In genomic region chr1:45803299-45803780, GRCh38 we compare ENCODE assay signal across 1 cellular context.
TF ChIP-seq lines count a peak whose summit lies in the region.

Gene MAST2 (plus strand): TSS chr1:45803612. CDS start chr1:45803896, 284 bp downstream.

TF ChIP-seq in K562, 482 proteins besides CTCF, POLR2A, EP300 and RAD21 (continued from another document and continues in another):
- TF ChIP-seq, protein P1, sequence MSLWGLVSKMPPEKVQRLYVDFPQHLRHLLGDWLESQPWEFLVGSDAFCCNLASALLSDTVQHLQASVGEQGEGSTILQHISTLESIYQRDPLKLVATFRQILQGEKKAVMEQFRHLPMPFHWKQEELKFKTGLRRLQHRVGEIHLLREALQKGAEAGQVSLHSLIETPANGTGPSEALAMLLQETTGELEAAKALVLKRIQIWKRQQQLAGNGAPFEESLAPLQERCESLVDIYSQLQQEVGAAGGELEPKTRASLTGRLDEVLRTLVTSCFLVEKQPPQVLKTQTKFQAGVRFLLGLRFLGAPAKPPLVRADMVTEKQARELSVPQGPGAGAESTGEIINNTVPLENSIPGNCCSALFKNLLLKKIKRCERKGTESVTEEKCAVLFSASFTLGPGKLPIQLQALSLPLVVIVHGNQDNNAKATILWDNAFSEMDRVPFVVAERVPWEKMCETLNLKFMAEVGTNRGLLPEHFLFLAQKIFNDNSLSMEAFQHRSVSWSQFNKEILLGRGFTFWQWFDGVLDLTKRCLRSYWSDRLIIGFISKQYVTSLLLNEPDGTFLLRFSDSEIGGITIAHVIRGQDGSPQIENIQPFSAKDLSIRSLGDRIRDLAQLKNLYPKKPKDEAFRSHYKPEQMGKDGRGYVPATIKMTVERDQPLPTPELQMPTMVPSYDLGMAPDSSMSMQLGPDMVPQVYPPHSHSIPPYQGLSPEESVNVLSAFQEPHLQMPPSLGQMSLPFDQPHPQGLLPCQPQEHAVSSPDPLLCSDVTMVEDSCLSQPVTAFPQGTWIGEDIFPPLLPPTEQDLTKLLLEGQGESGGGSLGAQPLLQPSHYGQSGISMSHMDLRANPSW (CRISPR knock-in tag; IDR thresholded peaks at IDR 0.05), result no peak
- TF ChIP-seq, protein P2, sequence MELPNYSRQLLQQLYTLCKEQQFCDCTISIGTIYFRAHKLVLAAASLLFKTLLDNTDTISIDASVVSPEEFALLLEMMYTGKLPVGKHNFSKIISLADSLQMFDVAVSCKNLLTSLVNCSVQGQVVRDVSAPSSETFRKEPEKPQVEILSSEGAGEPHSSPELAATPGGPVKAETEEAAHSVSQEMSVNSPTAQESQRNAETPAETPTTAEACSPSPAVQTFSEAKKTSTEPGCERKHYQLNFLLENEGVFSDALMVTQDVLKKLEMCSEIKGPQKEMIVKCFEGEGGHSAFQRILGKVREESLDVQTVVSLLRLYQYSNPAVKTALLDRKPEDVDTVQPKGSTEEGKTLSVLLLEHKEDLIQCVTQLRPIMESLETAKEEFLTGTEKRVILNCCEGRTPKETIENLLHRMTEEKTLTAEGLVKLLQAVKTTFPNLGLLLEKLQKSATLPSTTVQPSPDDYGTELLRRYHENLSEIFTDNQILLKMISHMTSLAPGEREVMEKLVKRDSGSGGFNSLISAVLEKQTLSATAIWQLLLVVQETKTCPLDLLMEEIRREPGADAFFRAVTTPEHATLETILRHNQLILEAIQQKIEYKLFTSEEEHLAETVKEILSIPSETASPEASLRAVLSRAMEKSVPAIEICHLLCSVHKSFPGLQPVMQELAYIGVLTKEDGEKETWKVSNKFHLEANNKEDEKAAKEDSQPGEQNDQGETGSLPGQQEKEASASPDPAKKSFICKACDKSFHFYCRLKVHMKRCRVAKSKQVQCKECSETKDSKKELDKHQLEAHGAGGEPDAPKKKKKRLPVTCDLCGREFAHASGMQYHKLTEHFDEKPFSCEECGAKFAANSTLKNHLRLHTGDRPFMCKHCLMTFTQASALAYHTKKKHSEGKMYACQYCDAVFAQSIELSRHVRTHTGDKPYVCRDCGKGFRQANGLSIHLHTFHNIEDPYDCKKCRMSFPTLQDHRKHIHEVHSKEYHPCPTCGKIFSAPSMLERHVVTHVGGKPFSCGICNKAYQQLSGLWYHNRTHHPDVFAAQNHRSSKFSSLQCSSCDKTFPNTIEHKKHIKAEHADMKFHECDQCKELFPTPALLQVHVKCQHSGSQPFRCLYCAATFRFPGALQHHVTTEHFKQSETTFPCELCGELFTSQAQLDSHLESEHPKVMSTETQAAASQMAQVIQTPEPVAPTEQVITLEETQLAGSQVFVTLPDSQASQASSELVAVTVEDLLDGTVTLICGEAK (IDR thresholded peaks at IDR 0.05), result peak; percentile 37; the same call in 1 of the 2 replicates
- TF ChIP-seq, protein P2 (CRISPR knock-in tag; IDR thresholded peaks at IDR 0.05), result no peak
- TF ChIP-seq ZKSCAN3 (CRISPR knock-in tag; IDR thresholded peaks at IDR 0.05) (no peak), MTA2 (IDR thresholded peaks at IDR 0.05; ENCODE audit: low read depth) (no peak), SREBF2 (CRISPR knock-in tag; IDR thresholded peaks at IDR 0.05) (no peak), CEBPG (CRISPR knock-in tag; IDR thresholded peaks at IDR 0.05) (no peak), CEBPG (tag; conservative IDR thresholded peaks at IDR 0.05 in 1 of 2, IDR thresholded peaks at IDR 0.05 in 1 of 2) (no peak), XRCC5 (IDR thresholded peaks at IDR 0.05; ENCODE audit: low read depth, low read length) (no peak), ZBTB2 (IDR thresholded peaks at IDR 0.05) (no peak), TFE3 (CRISPR knock-in tag; IDR thresholded peaks at IDR 0.05) (no peak), ZNF212 (CRISPR knock-in tag; IDR thresholded peaks at IDR 0.05) (no peak), HNRNPH1 (optimal IDR thresholded peaks at IDR 0.05; ENCODE audit: low read depth, low read length) (no peak), DMBX1 (CRISPR knock-in tag; IDR thresholded peaks at IDR 0.05; ENCODE audit: borderline replicate concordance) (peak; percentile 66; the same call in 1 of the 2 replicates), SNIP1 (IDR thresholded peaks at IDR 0.05; ENCODE audit: low read depth) (no peak), ZBTB17 (CRISPR knock-in tag; IDR thresholded peaks at IDR 0.05) (no peak; the same call in 1 of the 2 replicates), CBX8 (IDR thresholded peaks at IDR 0.05; ENCODE audit: borderline replicate concordance, extremely low read depth, low read depth, low read length, poor library complexity, severe bottlenecking) (no peak), HDAC8 (tag; IDR thresholded peaks at IDR 0.05) (no peak), GMEB1 (CRISPR knock-in tag; IDR thresholded peaks at IDR 0.05) (peak; percentile 76), TSHZ1 (CRISPR knock-in tag; IDR thresholded peaks at IDR 0.05) (no peak)
- TF ChIP-seq, protein P3, sequence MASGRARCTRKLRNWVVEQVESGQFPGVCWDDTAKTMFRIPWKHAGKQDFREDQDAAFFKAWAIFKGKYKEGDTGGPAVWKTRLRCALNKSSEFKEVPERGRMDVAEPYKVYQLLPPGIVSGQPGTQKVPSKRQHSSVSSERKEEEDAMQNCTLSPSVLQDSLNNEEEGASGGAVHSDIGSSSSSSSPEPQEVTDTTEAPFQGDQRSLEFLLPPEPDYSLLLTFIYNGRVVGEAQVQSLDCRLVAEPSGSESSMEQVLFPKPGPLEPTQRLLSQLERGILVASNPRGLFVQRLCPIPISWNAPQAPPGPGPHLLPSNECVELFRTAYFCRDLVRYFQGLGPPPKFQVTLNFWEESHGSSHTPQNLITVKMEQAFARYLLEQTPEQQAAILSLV (tag; IDR thresholded peaks at IDR 0.05), result no peak
- TF ChIP-seq, protein P4, sequence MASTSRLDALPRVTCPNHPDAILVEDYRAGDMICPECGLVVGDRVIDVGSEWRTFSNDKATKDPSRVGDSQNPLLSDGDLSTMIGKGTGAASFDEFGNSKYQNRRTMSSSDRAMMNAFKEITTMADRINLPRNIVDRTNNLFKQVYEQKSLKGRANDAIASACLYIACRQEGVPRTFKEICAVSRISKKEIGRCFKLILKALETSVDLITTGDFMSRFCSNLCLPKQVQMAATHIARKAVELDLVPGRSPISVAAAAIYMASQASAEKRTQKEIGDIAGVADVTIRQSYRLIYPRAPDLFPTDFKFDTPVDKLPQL (IDR thresholded peaks at IDR 0.05; ENCODE audit: extremely low read depth, insufficient read length), result no peak
- TF ChIP-seq, protein P5, sequence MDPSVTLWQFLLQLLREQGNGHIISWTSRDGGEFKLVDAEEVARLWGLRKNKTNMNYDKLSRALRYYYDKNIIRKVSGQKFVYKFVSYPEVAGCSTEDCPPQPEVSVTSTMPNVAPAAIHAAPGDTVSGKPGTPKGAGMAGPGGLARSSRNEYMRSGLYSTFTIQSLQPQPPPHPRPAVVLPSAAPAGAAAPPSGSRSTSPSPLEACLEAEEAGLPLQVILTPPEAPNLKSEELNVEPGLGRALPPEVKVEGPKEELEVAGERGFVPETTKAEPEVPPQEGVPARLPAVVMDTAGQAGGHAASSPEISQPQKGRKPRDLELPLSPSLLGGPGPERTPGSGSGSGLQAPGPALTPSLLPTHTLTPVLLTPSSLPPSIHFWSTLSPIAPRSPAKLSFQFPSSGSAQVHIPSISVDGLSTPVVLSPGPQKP (CRISPR knock-in tag; IDR thresholded peaks at IDR 0.05), result no peak
- TF ChIP-seq, protein P6, sequence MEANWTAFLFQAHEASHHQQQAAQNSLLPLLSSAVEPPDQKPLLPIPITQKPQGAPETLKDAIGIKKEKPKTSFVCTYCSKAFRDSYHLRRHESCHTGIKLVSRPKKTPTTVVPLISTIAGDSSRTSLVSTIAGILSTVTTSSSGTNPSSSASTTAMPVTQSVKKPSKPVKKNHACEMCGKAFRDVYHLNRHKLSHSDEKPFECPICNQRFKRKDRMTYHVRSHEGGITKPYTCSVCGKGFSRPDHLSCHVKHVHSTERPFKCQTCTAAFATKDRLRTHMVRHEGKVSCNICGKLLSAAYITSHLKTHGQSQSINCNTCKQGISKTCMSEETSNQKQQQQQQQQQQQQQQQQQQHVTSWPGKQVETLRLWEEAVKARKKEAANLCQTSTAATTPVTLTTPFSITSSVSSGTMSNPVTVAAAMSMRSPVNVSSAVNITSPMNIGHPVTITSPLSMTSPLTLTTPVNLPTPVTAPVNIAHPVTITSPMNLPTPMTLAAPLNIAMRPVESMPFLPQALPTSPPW (CRISPR knock-in tag; IDR thresholded peaks at IDR 0.05), result peak; percentile 80
